8 cellular contexts compared by ENCODE assay signal in genomic region chr11:126282361-126282741, GRCh38. TPM values are rescaled to one million over a fixed set of nuclear protein-coding genes. Genes with fewer than 3 reads are reported as not detected.
DNase-seq lines count a peak whose midpoint lies in the region; ATAC-seq and TF ChIP-seq lines count a peak whose summit lies in the region.

No MANE protein-coding gene starts in this region.

- H3K9me3 Mint-ChIP-seq in natural killer cell treated with Interleukin-12 subunit alpha and Interleukin-12 subunit beta and Interleukin-15 and Interleukin-18, amount 100 ng/mL, for 72 hours: no peaks in the 10 kb centered on the region

- H3K27ac ChIP-seq in foreskin keratinocyte (no peak overlapping the region), aorta (ENCODE audit: low read depth in 1 of 2, low read length in 2 of 2) (peak overlapping the region; percentile 89 to 95)

- H3K36me3 Mint-ChIP-seq in natural killer cell treated with Interleukin-12 subunit alpha and Interleukin-12 subunit beta and Interleukin-15 and Interleukin-18, amount 100 ng/mL, for 72 hours: no peaks in the 10 kb centered on the region

- no peaks in the 10 kb centered on the region for H3K27me3 Mint-ChIP-seq in natural killer cell treated with Interleukin-12 subunit alpha and Interleukin-12 subunit beta and Interleukin-15 and Interleukin-18, amount 100 ng/mL, for 72 hours

- H3K4me1 ChIP-seq in foreskin keratinocyte (peaks cover 6% of the 10 kb centered on the region), aorta (ENCODE audit: control insufficient read depth in 1 of 2, insufficient read depth in 2 of 2, low read length in 2 of 2) (no peaks in the 10 kb centered on the region)

- H3K36me3 ChIP-seq in aorta (ENCODE audit: control insufficient read depth in 1 of 2, insufficient read depth in 2 of 2, low read length in 1 of 2): no peaks in the 10 kb centered on the region

- peak overlapping the region; percentile 79 for H3K4me3 ChIP-seq in AG10803 (ENCODE audit: low read length)
- H3K4me3 ChIP-seq in aorta (ENCODE audit: low read length in 2 of 2): peak overlapping the region; percentile 70

- peak; percentile 21 for ATAC-seq in GM19438 (IDR thresholded peaks at IDR 0.05; ENCODE audit: low read depth, unreplicated experiment)
- ATAC-seq in foreskin keratinocyte: peak; percentile 42
- peak; percentile 4 to 66 for ATAC-seq in natural killer cell treated with Interleukin-12 subunit alpha and Interleukin-12 subunit beta and Interleukin-15 and Interleukin-18, amount 100 ng/mL, for 72 hours
- peak; percentile 67 for ATAC-seq in aorta (ENCODE audit: low FRiP score)
- ATAC-seq in HG02884 (IDR thresholded peaks at IDR 0.05; ENCODE audit: unreplicated experiment): no peak

- no peaks in the 10 kb centered on the region for H3K27me3 ChIP-seq in foreskin keratinocyte
- H3K27me3 ChIP-seq in aorta (ENCODE audit: control insufficient read depth in 1 of 2, insufficient read depth in 2 of 2, low read length in 1 of 2): no peaks in the 10 kb centered on the region

- peak overlapping the region; percentile 98 for H3K4me3 Mint-ChIP-seq in natural killer cell treated with Interleukin-12 subunit alpha and Interleukin-12 subunit beta and Interleukin-15 and Interleukin-18, amount 100 ng/mL, for 72 hours

- no peak for TF ChIP-seq CTCF in AG10803 (conservative IDR thresholded peaks at IDR 0.05; ENCODE audit: low read length)
- TF ChIP-seq CTCF in foreskin keratinocyte (conservative IDR thresholded peaks at IDR 0.05): no peak

- peak overlapping the region; percentile 85 to 95 for H3K27ac Mint-ChIP-seq in natural killer cell treated with Interleukin-12 subunit alpha and Interleukin-12 subunit beta and Interleukin-15 and Interleukin-18, amount 100 ng/mL, for 72 hours

- no peaks in the 10 kb centered on the region for H3K9me3 ChIP-seq in aorta (ENCODE audit: control insufficient read depth, low read length)

- intact Hi-C loops in aorta (cut with DNase I): loop anchor here in 1 of 2 donors (2.0 kb wide), 1 partner anchor 14 kb away; the partner anchor contains the start of genes FOXRED1 and SRPRA

- H3K4me1 Mint-ChIP-seq in natural killer cell treated with Interleukin-12 subunit alpha and Interleukin-12 subunit beta and Interleukin-15 and Interleukin-18, amount 100 ng/mL, for 72 hours (ENCODE audit: low read depth in 2 of 2): peaks cover 43 to 49% of the 10 kb centered on the region in 2 donors

- WGBS in aorta, 2 donors: 0 to 1% methylated on average over 15 of the region's 15 CpGs

- peak; percentile 47 for DNase-seq in AG10803 (ENCODE audit: low read depth)
- peak; percentile 63 for DNase-seq in NCI-H69 (lab: John Stamatoyannopoulos, UW)
- DNase-seq in activated naive CD4-positive, alpha-beta T cell treated with Interleukin-2 at 50 U/mL for 16 hours: peak; percentile 40
- DNase-seq in foreskin keratinocyte: peak in 1 of 2 donors; percentile 26
- DNase-seq in natural killer cell treated with Interleukin-12 subunit alpha and Interleukin-12 subunit beta and Interleukin-15 and Interleukin-18, amount 100 ng/mL, for 72 hours (ENCODE audit: low spot score): no peak
- peak; percentile 78 to 82 for DNase-seq in aorta

RNA-seq across cellular contexts. Expression of gene TIRAP, which starts 0.5 kb away (rescaled TPM):
- total RNA-seq in foreskin keratinocyte (4.8 and 5.1 TPM in 2 replicates), aorta (10 to 100 TPM in 1 of 2 donors, 1 to 10 TPM in 1; 9.5 to 17.3 TPM)
- polyA plus RNA-seq in foreskin keratinocyte (2.4 and 2.6 TPM in 2 replicates), aorta (10 to 100 TPM in 1 of 2 donors, 1 to 10 TPM in 1; 4.9 to 10.7 TPM)
- 10 to 100 TPM; 19.8 to 19.9 TPM for total RNA-seq in natural killer cell treated with Interleukin-12 subunit alpha and Interleukin-12 subunit beta and Interleukin-15 and Interleukin-18, amount 100 ng/mL, for 72 hours

RNA-seq across cellular contexts. Expression of gene FOXRED1, which starts 13.4 kb away (rescaled TPM):
- 30.3 and 33.0 TPM in 2 replicates for total RNA-seq in foreskin keratinocyte
- 30.2 and 34.5 TPM in 2 replicates for polyA plus RNA-seq in foreskin keratinocyte
- 10 to 100 TPM; 39.7 to 79.6 TPM for total RNA-seq in natural killer cell treated with Interleukin-12 subunit alpha and Interleukin-12 subunit beta and Interleukin-15 and Interleukin-18, amount 100 ng/mL, for 72 hours
- 10 to 100 TPM; 19.9 to 25.4 TPM for total RNA-seq in aorta
- polyA plus RNA-seq in aorta: 10 to 100 TPM in 1 of 2 donors, 1 to 10 TPM in 1; 9.6 to 26.5 TPM

RNA-seq across cellular contexts. Expression of gene SRPRA, which starts 13.7 kb away (rescaled TPM):
- total RNA-seq in foreskin keratinocyte (77.4 and 89.9 TPM in 2 replicates), aorta (100 to 1,000 TPM; 103 to 104 TPM)
- polyA plus RNA-seq in foreskin keratinocyte (56.2 and 57.7 TPM in 2 replicates), aorta (10 to 100 TPM; 29.4 to 74.7 TPM)
- total RNA-seq in natural killer cell treated with Interleukin-12 subunit alpha and Interleukin-12 subunit beta and Interleukin-15 and Interleukin-18, amount 100 ng/mL, for 72 hours: 100 to 1,000 TPM; 197 to 213 TPM

RNA-seq across cellular contexts. Expression of gene DCPS, which starts 21.5 kb away (rescaled TPM):
- 28.9 and 35.4 TPM in 2 replicates for total RNA-seq in foreskin keratinocyte
- polyA plus RNA-seq in foreskin keratinocyte: 33.5 and 43.9 TPM in 2 replicates
- 10 to 100 TPM; 32.8 to 46.7 TPM for total RNA-seq in natural killer cell treated with Interleukin-12 subunit alpha and Interleukin-12 subunit beta and Interleukin-15 and Interleukin-18, amount 100 ng/mL, for 72 hours
- 1 to 10 TPM; 9.0 to 9.9 TPM for total RNA-seq in aorta
- polyA plus RNA-seq in aorta: 1 to 10 TPM; 7.9 to 9.6 TPM
